Comparison of ENCODE assay signal across 8 cellular contexts in the genomic region with DNA sequence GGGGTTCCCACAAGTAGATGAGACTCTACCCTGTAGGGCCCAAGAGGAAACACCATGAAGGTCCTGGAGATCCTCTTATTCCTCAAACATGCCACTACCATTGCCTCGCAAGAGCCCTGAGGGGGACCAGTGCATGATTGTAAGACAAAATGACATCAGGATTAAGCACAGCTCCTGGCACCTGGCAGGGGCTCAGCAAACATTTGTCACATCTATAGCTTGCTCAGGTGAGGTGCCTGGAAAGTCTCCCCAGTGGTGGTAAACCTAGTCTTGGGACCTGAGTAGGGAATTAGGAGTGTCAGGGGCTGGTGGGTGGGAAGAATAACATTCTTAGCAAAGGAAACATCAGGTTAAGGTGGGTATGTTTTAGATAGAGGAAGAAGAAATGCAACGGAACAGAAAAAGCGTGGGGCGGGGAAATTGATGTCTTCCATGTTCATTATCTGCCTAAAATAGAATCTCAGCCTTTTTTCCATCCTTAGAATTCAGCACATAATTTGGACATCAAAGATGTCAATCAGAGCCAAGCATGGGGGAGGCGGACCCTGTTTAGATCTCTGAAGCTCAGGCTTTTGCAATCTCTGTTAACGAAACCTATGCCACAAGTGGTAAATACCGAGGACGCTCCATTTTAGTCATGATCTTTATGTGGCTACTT. TPM values are rescaled to one million over a fixed set of nuclear protein-coding genes. Genes with fewer than 3 reads are reported as not detected.
DNase-seq lines count a peak whose midpoint lies in the region; ATAC-seq and TF ChIP-seq lines count a peak whose summit lies in the region.

No MANE protein-coding gene starts in this region.

- H3K36me3 ChIP-seq in cardiac muscle cell = no peaks in the 10 kb centered on the region

- H3K27me3 Mint-ChIP-seq in activated CD4-positive, alpha-beta memory T cell treated with anti-CD3 and anti-CD28 coated beads for 36 hours = peaks cover 1% of the 10 kb centered on the region
- H3K27me3 Mint-ChIP-seq in stimulated activated naive B cell treated with anti-CD40 and anti-IgM and Interleukin-4, amounts not matched to agents 10 μg/mL and 1 μg/mL and 100 μg/mL, for 72 hours = no peaks in the 10 kb centered on the region

- H3K9me3 ChIP-seq in cardiac muscle cell (ENCODE audit: low read depth) = no peaks in the 10 kb centered on the region

- peaks cover 5% of the 10 kb centered on the region for H3K4me1 ChIP-seq in cardiac muscle cell (ENCODE audit: low read depth)

- no peak overlapping the region for H3K27ac ChIP-seq in cardiac muscle cell

- DNase-seq in cardiac muscle cell (ENCODE audit: low read depth in 1 of 2, low spot score in 1 of 2) (no peak), Right ventricle myocardium inferior (ENCODE audit: missing footprints) (no peak), mesenteric fat pad (ENCODE audit: low spot score) (no peak), NCI-H526 treated with DMSO at 0.1 percent for 48 hours (lab: John Stamatoyannopoulos, UW) (no peak), anterior cingulate cortex (lab: John Stamatoyannopoulos, UW) (no peak)
- peak; percentile 27 for DNase-seq in activated CD4-positive, alpha-beta memory T cell treated with anti-CD3 and anti-CD28 coated beads for 36 hours
- DNase-seq in stimulated activated naive B cell treated with anti-CD40 and anti-IgM and Interleukin-4, amounts not matched to agents 10 μg/mL and 1 μg/mL and 100 μg/mL, for 72 hours = no peak

- intact Hi-C loops in Right ventricle myocardium inferior (cut with DNase I) = loop anchor here (2.0 kb wide), 1 partner anchor 130 kb away; no protein-coding TSS in a partner anchor
- intact Hi-C loops in activated CD4-positive, alpha-beta memory T cell treated with anti-CD3 and anti-CD28 coated beads for 36 hours (cut with micrococcal nuclease) = loop anchor here (1.0 to 5.0 kb wide), 4 partner anchors 32 to 82 kb away; no protein-coding TSS in a partner anchor

- POLR2A ChIA-PET in activated CD4-positive, alpha-beta memory T cell treated with anti-CD3 and anti-CD28 coated beads for 36 hours (lab: Charles Lee) = interaction anchor here (1.0 to 1.8 kb wide), 2 partner anchors 16 to 133 kb away, joined by 3 to 6 read pairs; a partner anchor contains a TSS

- CTCF ChIA-PET in activated CD4-positive, alpha-beta memory T cell treated with anti-CD3 and anti-CD28 coated beads for 36 hours (lab: Charles Lee) = interaction anchor here (0.6 to 2.3 kb wide), 2 partner anchors 203 to 218 kb away, joined by 3 to 13 read pairs; a partner anchor contains a TSS

- no peak for TF ChIP-seq CTCF in cardiac muscle cell (IDR thresholded peaks at IDR 0.05; ENCODE audit: low read depth, low read length)

- ATAC-seq in Right ventricle myocardium inferior = no peak
- no peak for ATAC-seq in stimulated activated naive B cell treated with anti-CD40 and anti-IgM and Interleukin-4, amounts not matched to agents 10 μg/mL and 1 μg/mL and 100 μg/mL, for 72 hours (replicated peaks)

- H3K4me3 ChIP-seq in cardiac muscle cell (peak overlapping the region; percentile 45), iPS-11a (ENCODE audit: low read depth, low read length) (peak overlapping the region; percentile 57)

- peaks cover 13% of the 10 kb centered on the region for H3K4me1 Mint-ChIP-seq in activated CD4-positive, alpha-beta memory T cell treated with anti-CD3 and anti-CD28 coated beads for 36 hours (ENCODE audit: low read depth)
- H3K4me1 Mint-ChIP-seq in stimulated activated naive B cell treated with anti-CD40 and anti-IgM and Interleukin-4, amounts not matched to agents 10 μg/mL and 1 μg/mL and 100 μg/mL, for 72 hours = peaks cover 32 to 53% of the 10 kb centered on the region in 2 donors

- H3K27ac Mint-ChIP-seq in activated CD4-positive, alpha-beta memory T cell treated with anti-CD3 and anti-CD28 coated beads for 36 hours = peak overlapping the region; percentile 49
- H3K27ac Mint-ChIP-seq in stimulated activated naive B cell treated with anti-CD40 and anti-IgM and Interleukin-4, amounts not matched to agents 10 μg/mL and 1 μg/mL and 100 μg/mL, for 72 hours = peak overlapping the region; percentile 94

- no peaks in the 10 kb centered on the region for H3K36me3 Mint-ChIP-seq in activated CD4-positive, alpha-beta memory T cell treated with anti-CD3 and anti-CD28 coated beads for 36 hours
- no peaks in the 10 kb centered on the region for H3K36me3 Mint-ChIP-seq in stimulated activated naive B cell treated with anti-CD40 and anti-IgM and Interleukin-4, amounts not matched to agents 10 μg/mL and 1 μg/mL and 100 μg/mL, for 72 hours

- H3K27me3 ChIP-seq in cardiac muscle cell = no peaks in the 10 kb centered on the region

- H3K9me3 Mint-ChIP-seq in activated CD4-positive, alpha-beta memory T cell treated with anti-CD3 and anti-CD28 coated beads for 36 hours = no peaks in the 10 kb centered on the region
- H3K9me3 Mint-ChIP-seq in stimulated activated naive B cell treated with anti-CD40 and anti-IgM and Interleukin-4, amounts not matched to agents 10 μg/mL and 1 μg/mL and 100 μg/mL, for 72 hours = no peaks in the 10 kb centered on the region

- peak overlapping the region; percentile 80 for H3K4me3 Mint-ChIP-seq in activated CD4-positive, alpha-beta memory T cell treated with anti-CD3 and anti-CD28 coated beads for 36 hours
- H3K4me3 Mint-ChIP-seq in stimulated activated naive B cell treated with anti-CD40 and anti-IgM and Interleukin-4, amounts not matched to agents 10 μg/mL and 1 μg/mL and 100 μg/mL, for 72 hours = peak overlapping the region; percentile 90 to 92

RNA-seq across cellular contexts. Expression of a gene that starts 0.9 kb away (rescaled TPM):
- total RNA-seq in cardiac muscle cell (12.2 and 22.4 TPM in 2 replicates), Right ventricle myocardium inferior (4.4 TPM), mesenteric fat pad (2.2 TPM)
- polyA plus RNA-seq in cardiac muscle cell = 20.4 and 39.8 TPM in 2 replicates
- 1 to 10 TPM; 1.6 to 1.8 TPM for total RNA-seq in activated CD4-positive, alpha-beta memory T cell treated with anti-CD3 and anti-CD28 coated beads for 36 hours
